ENCODE assay signal across 1 cellular context in the genomic region with DNA sequence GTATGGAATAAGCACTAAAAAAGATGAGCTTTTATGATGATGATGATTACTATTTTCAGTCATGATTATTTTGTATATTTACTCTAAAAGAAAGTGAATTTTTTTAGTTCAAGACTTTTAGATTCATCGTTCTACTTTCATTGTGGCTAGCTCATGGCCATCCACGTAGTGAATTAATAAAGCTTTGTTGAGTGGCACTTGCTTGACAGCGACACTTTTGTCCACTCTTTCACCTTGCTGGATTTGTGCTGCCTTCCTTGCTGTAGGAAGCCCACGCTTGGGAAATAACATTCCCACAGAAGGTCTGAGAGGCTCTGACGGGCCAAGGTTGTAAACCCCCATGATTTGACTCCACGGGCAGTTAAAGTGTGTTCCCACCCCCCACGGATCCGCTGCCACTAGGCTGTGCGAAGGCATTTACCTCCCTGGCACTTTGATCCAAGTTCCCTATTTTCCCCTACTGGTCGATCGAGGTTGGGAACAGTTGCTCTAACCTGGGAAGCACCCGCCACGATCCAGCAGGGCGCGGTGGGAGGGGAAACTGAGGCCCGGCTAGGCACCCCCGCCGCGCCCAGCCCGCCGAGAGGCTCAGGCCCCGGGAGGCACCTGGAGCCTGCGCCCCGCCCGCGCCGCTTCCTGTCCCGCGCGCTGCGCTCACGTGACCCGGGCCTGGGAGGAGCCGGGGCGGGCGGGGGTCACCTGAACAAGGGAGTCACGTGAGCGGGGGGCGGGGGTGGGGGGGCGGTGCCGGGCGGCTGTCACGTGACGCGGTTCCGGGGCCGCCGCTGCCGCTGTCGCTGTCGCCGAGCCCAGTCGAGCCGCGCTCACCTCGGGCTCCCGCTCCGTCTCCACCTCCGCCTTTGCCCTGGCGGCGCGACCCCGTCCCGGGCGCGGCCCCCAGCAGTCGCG.
TF ChIP-seq lines count a peak whose summit lies in the region.

TSS of gene IGF2R (plus strand) at position 788 of the 909 bp plus-strand sequence. CDS start 165 bp downstream, outside the sequence.

TF ChIP-seq in HEK293, 187 proteins besides CTCF, POLR2A, EP300 and RAD21 (continued from another document and continues in another):
- TF ChIP-seq ZNF561 (tag by site-specific recombination; IDR thresholded peaks at IDR 0.05; ENCODE audit: borderline replicate concordance): peak; percentile 78; the same call in 1 of the 2 replicates
- TF ChIP-seq, protein P1, sequence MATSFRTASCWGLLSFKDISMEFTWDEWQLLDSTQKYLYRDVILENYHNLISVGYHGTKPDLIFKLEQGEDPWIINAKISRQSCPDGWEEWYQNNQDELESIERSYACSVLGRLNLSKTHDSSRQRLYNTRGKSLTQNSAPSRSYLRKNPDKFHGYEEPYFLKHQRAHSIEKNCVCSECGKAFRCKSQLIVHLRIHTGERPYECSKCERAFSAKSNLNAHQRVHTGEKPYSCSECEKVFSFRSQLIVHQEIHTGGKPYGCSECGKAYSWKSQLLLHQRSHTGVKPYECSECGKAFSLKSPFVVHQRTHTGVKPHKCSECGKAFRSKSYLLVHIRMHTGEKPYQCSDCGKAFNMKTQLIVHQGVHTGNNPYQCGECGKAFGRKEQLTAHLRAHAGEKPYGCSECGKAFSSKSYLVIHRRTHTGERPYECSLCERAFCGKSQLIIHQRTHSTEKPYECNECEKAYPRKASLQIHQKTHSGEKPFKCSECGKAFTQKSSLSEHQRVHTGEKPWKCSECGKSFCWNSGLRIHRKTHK (tag by site-specific recombination; IDR thresholded peaks at IDR 0.05): no peak
- no peak for TF ChIP-seq ZNF18 (tag by site-specific recombination; IDR thresholded peaks at IDR 0.05)
- no peak for TF ChIP-seq ZBTB48 (tag by site-specific recombination; IDR thresholded peaks at IDR 0.05)
- 0 out of 2 replicates have a peak, but pooled peaks have one; percentile 30 for TF ChIP-seq ZBTB17 (tag by site-specific recombination; IDR thresholded peaks at IDR 0.05)
- TF ChIP-seq AEBP2 (tag by site-specific recombination; IDR thresholded peaks at IDR 0.05; ENCODE audit: borderline replicate concordance): no peak
- TF ChIP-seq ZNF76 (tag by site-specific recombination; IDR thresholded peaks at IDR 0.05; ENCODE audit: borderline replicate concordance, low read depth): peak; percentile 47; the same call in 1 of the 2 replicates
- TF ChIP-seq ZNF677 (tag by site-specific recombination; IDR thresholded peaks at IDR 0.05): no peak
- TF ChIP-seq ZNF777 (tag by site-specific recombination; IDR thresholded peaks at IDR 0.05; ENCODE audit: borderline replicate concordance): no peak
- TF ChIP-seq ZNF449 (tag by site-specific recombination; IDR thresholded peaks at IDR 0.05): peak; percentile 82
- TF ChIP-seq ZNF311 (tag by site-specific recombination; IDR thresholded peaks at IDR 0.05; ENCODE audit: borderline replicate concordance): no peak
- TF ChIP-seq WT1 (tag by site-specific recombination; IDR thresholded peaks at IDR 0.05): no peak
- TF ChIP-seq, protein P2, sequence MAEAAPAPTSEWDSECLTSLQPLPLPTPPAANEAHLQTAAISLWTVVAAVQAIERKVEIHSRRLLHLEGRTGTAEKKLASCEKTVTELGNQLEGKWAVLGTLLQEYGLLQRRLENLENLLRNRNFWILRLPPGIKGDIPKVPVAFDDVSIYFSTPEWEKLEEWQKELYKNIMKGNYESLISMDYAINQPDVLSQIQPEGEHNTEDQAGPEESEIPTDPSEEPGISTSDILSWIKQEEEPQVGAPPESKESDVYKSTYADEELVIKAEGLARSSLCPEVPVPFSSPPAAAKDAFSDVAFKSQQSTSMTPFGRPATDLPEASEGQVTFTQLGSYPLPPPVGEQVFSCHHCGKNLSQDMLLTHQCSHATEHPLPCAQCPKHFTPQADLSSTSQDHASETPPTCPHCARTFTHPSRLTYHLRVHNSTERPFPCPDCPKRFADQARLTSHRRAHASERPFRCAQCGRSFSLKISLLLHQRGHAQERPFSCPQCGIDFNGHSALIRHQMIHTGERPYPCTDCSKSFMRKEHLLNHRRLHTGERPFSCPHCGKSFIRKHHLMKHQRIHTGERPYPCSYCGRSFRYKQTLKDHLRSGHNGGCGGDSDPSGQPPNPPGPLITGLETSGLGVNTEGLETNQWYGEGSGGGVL (tag by site-specific recombination; IDR thresholded peaks at IDR 0.05): no peak
- TF ChIP-seq SP7 (tag by site-specific recombination; IDR thresholded peaks at IDR 0.05): peak; percentile 36; the same call in 1 of the 2 replicates
- TF ChIP-seq YY1 (tag by site-specific recombination; IDR thresholded peaks at IDR 0.05): no peak
- TF ChIP-seq FEZF1 (tag by site-specific recombination; IDR thresholded peaks at IDR 0.05): no peak
- TF ChIP-seq ZNF600 (tag by site-specific recombination; IDR thresholded peaks at IDR 0.05): no peak
- TF ChIP-seq ZNF175 (tag by site-specific recombination; IDR thresholded peaks at IDR 0.05): no peak
- no peak for TF ChIP-seq HOXA7 (CRISPR knock-in tag; IDR thresholded peaks at IDR 0.05; ENCODE audit: borderline replicate concordance)
- 0 out of 2 replicates have a peak, but pooled peaks have one; percentile 37 for TF ChIP-seq KLF17 (tag by site-specific recombination; IDR thresholded peaks at IDR 0.05)
- no peak for TF ChIP-seq ZNF555 (tag by site-specific recombination; conservative IDR thresholded peaks at IDR 0.05)
- TF ChIP-seq PRDM1 (tag by site-specific recombination; IDR thresholded peaks at IDR 0.05): no peak
- TF ChIP-seq, protein P3, sequence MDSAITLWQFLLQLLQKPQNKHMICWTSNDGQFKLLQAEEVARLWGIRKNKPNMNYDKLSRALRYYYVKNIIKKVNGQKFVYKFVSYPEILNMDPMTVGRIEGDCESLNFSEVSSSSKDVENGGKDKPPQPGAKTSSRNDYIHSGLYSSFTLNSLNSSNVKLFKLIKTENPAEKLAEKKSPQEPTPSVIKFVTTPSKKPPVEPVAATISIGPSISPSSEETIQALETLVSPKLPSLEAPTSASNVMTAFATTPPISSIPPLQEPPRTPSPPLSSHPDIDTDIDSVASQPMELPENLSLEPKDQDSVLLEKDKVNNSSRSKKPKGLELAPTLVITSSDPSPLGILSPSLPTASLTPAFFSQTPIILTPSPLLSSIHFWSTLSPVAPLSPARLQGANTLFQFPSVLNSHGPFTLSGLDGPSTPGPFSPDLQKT (IDR thresholded peaks at IDR 0.05; ENCODE audit: borderline replicate concordance, low read depth, low read length): no peak
- TF ChIP-seq ZNF114 (tag by site-specific recombination; IDR thresholded peaks at IDR 0.05): no peak
- no peak for TF ChIP-seq ZNF202 (tag by site-specific recombination; IDR thresholded peaks at IDR 0.05; ENCODE audit: borderline replicate concordance)
- TF ChIP-seq ZNF266 (tag by site-specific recombination; IDR thresholded peaks at IDR 0.05; ENCODE audit: low read depth): no peak
- no peak for TF ChIP-seq ZNF701 (tag by site-specific recombination; IDR thresholded peaks at IDR 0.05)
- no peak for TF ChIP-seq GLI2 (tag by site-specific recombination; IDR thresholded peaks at IDR 0.05; ENCODE audit: borderline replicate concordance, low read depth)
- TF ChIP-seq KLF9 (tag by site-specific recombination; IDR thresholded peaks at IDR 0.05; ENCODE audit: low read depth): 0 out of 2 replicates have a peak, but pooled peaks have one; percentile 42
- TF ChIP-seq ZNF843 (tag by site-specific recombination; IDR thresholded peaks at IDR 0.05): no peak
- no peak for TF ChIP-seq ZNF658 (tag by site-specific recombination; IDR thresholded peaks at IDR 0.05)
- no peak for TF ChIP-seq ZNF37A (tag by site-specific recombination; IDR thresholded peaks at IDR 0.05)
- no peak for TF ChIP-seq ZNF23 (tag by site-specific recombination; IDR thresholded peaks at IDR 0.05; ENCODE audit: borderline replicate concordance)
- TF ChIP-seq, protein P4, sequence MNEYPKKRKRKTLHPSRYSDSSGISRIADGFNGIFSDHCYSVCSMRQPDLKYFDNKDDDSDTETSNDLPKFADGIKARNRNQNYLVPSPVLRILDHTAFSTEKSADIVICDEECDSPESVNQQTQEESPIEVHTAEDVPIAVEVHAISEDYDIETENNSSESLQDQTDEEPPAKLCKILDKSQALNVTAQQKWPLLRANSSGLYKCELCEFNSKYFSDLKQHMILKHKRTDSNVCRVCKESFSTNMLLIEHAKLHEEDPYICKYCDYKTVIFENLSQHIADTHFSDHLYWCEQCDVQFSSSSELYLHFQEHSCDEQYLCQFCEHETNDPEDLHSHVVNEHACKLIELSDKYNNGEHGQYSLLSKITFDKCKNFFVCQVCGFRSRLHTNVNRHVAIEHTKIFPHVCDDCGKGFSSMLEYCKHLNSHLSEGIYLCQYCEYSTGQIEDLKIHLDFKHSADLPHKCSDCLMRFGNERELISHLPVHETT (tag by site-specific recombination; IDR thresholded peaks at IDR 0.05): no peak
- no peak for TF ChIP-seq ZNF776 (tag by site-specific recombination; IDR thresholded peaks at IDR 0.05; ENCODE audit: borderline replicate concordance)
- no peak for TF ChIP-seq ZNF354C (tag by site-specific recombination; IDR thresholded peaks at IDR 0.05; ENCODE audit: borderline replicate concordance, low read depth)
- no peak for TF ChIP-seq SCRT2 (tag by site-specific recombination; IDR thresholded peaks at IDR 0.05)
- TF ChIP-seq PBX3 (CRISPR knock-in tag; IDR thresholded peaks at IDR 0.05): no peak; the same call in none of the 2 replicates
- TF ChIP-seq MEIS1 (CRISPR knock-in tag; IDR thresholded peaks at IDR 0.05; ENCODE audit: borderline replicate concordance): no peak
- TF ChIP-seq, protein P5, sequence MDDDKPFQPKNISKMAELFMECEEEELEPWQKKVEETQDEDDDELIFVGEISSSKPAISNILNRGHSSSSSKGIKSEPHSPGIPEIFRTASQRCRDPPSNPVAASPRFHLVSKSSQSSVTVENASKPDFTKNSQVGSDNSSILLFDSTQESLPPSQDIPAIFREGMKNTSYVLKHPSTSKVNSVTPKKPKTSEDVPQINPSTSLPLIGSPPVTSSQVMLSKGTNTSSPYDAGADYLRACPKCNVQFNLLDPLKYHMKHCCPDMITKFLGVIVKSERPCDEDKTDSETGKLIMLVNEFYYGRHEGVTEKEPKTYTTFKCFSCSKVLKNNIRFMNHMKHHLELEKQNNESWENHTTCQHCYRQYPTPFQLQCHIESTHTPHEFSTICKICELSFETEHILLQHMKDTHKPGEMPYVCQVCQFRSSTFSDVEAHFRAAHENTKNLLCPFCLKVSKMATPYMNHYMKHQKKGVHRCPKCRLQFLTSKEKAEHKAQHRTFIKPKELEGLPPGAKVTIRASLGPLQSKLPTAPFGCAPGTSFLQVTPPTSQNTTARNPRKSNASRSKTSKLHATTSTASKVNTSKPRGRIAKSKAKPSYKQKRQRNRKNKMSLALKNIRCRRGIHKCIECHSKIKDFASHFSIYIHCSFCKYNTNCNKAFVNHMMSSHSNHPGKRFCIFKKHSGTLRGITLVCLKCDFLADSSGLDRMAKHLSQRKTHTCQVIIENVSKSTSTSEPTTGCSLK (tag by site-specific recombination; IDR thresholded peaks at IDR 0.05): no peak
- TF ChIP-seq ZIC2 (tag by site-specific recombination; IDR thresholded peaks at IDR 0.05): peak; percentile 81
- no peak for TF ChIP-seq ZNF133 (tag by site-specific recombination; IDR thresholded peaks at IDR 0.05)
- TF ChIP-seq ZBTB8A (tag by site-specific recombination; IDR thresholded peaks at IDR 0.05): peak; percentile 92
- TF ChIP-seq ZNF529 (tag by site-specific recombination; IDR thresholded peaks at IDR 0.05; ENCODE audit: insufficient replicate concordance): no peak
- TF ChIP-seq ZNF2 (tag by site-specific recombination; IDR thresholded peaks at IDR 0.05): no peak
- TF ChIP-seq ZNF830 (tag by site-specific recombination; IDR thresholded peaks at IDR 0.05; ENCODE audit: low read depth): no peak
